Comparison of ENCODE assay signal across 8 cellular contexts in genomic region chr9:35664531-35665470, GRCh38. TPM values are rescaled to one million over a fixed set of nuclear protein-coding genes. Genes with fewer than 3 reads are reported as not detected.
DNase-seq lines count a peak whose midpoint lies in the region; ATAC-seq and TF ChIP-seq lines count a peak whose summit lies in the region.

TSS of gene ARHGEF39 (minus strand) at chr9:35665195. CDS start at chr9:35665169, 26 bp downstream.

- H3K4me1 ChIP-seq in BE2C, result no peaks in the 10 kb centered on the region
- H3K4me1 ChIP-seq in left lung, result peaks cover 0 to 49% of the 10 kb centered on the region in 2 donors

- intact Hi-C loops in left lung (cut with DNase I), result loop anchor here in 1 of 2 donors (10.0 kb wide), 1 partner anchor 60 kb away; no protein-coding TSS in a partner anchor

- H3K27me3 ChIP-seq in BE2C, result no peaks in the 10 kb centered on the region
- no peaks in the 10 kb centered on the region for H3K27me3 ChIP-seq in left lung

- TF ChIP-seq CTCF in BE2C (IDR thresholded peaks at IDR 0.05; ENCODE audit: low read depth, low read length) (peak; percentile 36), left lung (IDR thresholded peaks at IDR 0.05) (no peak)

- H3K9me3 ChIP-seq in BE2C (no peaks in the 10 kb centered on the region), left lung (no peaks in the 10 kb centered on the region)

- H3K36me3 ChIP-seq in BE2C (peaks cover 4% of the 10 kb centered on the region), left lung (peaks cover 0 to 21% of the 10 kb centered on the region in 2 donors)

- H3K27ac ChIP-seq in left lung, result peak within 1 kb of the TSS in 1 of 2 donors; percentile 59

- ATAC-seq in GM19025 (IDR thresholded peaks at IDR 0.05; ENCODE audit: low read depth, unreplicated experiment), result peak; percentile 81
- peak; percentile 49 for ATAC-seq in HG03196 (IDR thresholded peaks at IDR 0.05; ENCODE audit: unreplicated experiment)
- ATAC-seq in left lung, result peak; percentile 97

- DNase-seq in BE2C (peak; percentile 88), NCI-H460 (ENCODE audit: extremely low read depth, low read depth) (peak; percentile 76), dedifferentiated amniotic fluid mesenchymal stem cell (ENCODE audit: extremely low spot score) (peak; percentile 62), left lung (peak; percentile 82 to 97)
- DNase-seq in activated CD4-positive, CD25-positive, alpha-beta regulatory T cell treated with anti-CD3 and anti-CD28 coated beads, Interleukin-2, amount 50 U/mL, for 16 hours (ENCODE audit: low read depth, low spot score), result peak; percentile 44
- DNase-seq in stimulated activated CD4-positive, alpha-beta T cell treated with anti-CD3 and anti-CD28 coated beads, Interleukin-2, amount 100 ng/mL, for 4 hours (ENCODE audit: low read depth), result peak; percentile 31

- H3K4me3 ChIP-seq in BE2C (ENCODE audit: low read depth, low read length), result peak within 1 kb of the TSS; percentile 78
- H3K4me3 ChIP-seq in left lung, result peak within 1 kb of the TSS; percentile 53

RNA-seq across cellular contexts. Expression of gene ARHGEF39, which starts in this region (rescaled TPM):
- 1.0 TPM for polyA plus RNA-seq in BE2C (2012; ENCODE audit: insufficient read depth, insufficient read length, low read depth)
- total RNA-seq in NCI-H460 (2014; rRNA removed; shearing (Covaris generic)), result 5.0 and 7.5 TPM in 2 replicates
- 32.8 and 58.7 TPM in 2 replicates for polyA plus RNA-seq in NCI-H460 (2014; cell fraction: nucleus; rRNA removed)
- 1 to 10 TPM; 1.5 to 3.1 TPM for total RNA-seq in left lung

Comparison
In these comparisons a context has a peak if more than half of its experiments do, and no peak if none do; other contexts are left out.
1. DNase-seq: peak in every context shown above with its lines; median percentile 90 in left lung; 88 in BE2C; 76 in NCI-H460; 62 in dedifferentiated amniotic fluid mesenchymal stem cell; 44 in activated CD4-positive, CD25-positive, alpha-beta regulatory T cell treated with anti-CD3 and anti-CD28 coated beads, Interleukin-2, amount 50 U/mL, for 16 hours; 31 in stimulated activated CD4-positive, alpha-beta T cell treated with anti-CD3 and anti-CD28 coated beads, Interleukin-2, amount 100 ng/mL, for 4 hours.